Comparison of ENCODE assay signal across 15 cellular contexts in the genomic region with DNA sequence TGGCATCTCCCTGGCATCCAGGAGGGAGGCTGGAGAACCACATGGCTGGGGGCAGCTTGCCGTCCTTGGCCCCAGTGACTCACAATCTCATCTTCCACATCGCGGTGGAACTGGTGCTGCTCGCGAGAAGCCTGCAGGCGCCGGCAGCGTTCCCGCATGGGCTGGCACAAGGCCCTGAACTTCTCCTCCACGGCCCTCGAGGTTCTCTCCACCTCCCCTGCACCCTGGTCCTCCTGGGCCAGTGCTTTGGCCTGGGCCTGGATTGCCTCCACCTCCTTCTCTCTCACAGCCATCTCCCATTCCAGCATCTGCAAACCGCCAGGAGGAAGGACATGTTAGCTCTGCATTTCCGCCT.
"Had no signal": no experiment of that assay in that cellular context is flagged by ENCODE, and none has a peak within 500 bp of the region (broad histone marks: within the 10 kb centered on the region; RNA-seq: fewer than 3 reads in every experiment).

No MANE protein-coding gene starts in this region.

- H3K79me2 ChIP-seq: parathyroid adenoma had no signal

- H3K27ac ChIP-seq: esophagus muscularis mucosa, gastroesophageal sphincter, heart right ventricle, neutrophil, parathyroid adenoma, tibial nerve, vagina had no signal

- H3K36me3 ChIP-seq: breast epithelium, esophagus muscularis mucosa, gastroesophageal sphincter, heart right ventricle, neutrophil had no signal

- H3K27me3 Mint-ChIP-seq: activated CD4-positive, alpha-beta memory T cell treated with anti-CD3 and anti-CD28 coated beads for 36 hours; activated CD4-positive, alpha-beta T cell treated with anti-CD3 and anti-CD28 coated beads for 36 hours; activated naive CD8-positive, alpha-beta T cell treated with anti-CD3 and anti-CD28 coated beads, Interleukin-2, amount 10 ng/mL, durations not matched to agents 7 days and 5 days; naive B cell had no signal

- H2AFZ ChIP-seq: parathyroid adenoma had no signal

- H3K4me3 ChIP-seq: breast epithelium, esophagus muscularis mucosa, gastroesophageal sphincter, heart right ventricle, mucosa of descending colon, tibial nerve, vagina had no signal

- H3K9me3 Mint-ChIP-seq: activated CD4-positive, alpha-beta memory T cell treated with anti-CD3 and anti-CD28 coated beads for 36 hours; activated naive CD8-positive, alpha-beta T cell treated with anti-CD3 and anti-CD28 coated beads, Interleukin-2, amount 10 ng/mL, durations not matched to agents 7 days and 5 days; memory B cell; naive B cell had no signal

- H3K9me3 ChIP-seq: breast epithelium, esophagus muscularis mucosa, mucosa of descending colon, neutrophil, vagina had no signal

- H3K27ac Mint-ChIP-seq: activated CD4-positive, alpha-beta memory T cell treated with anti-CD3 and anti-CD28 coated beads for 36 hours; activated CD4-positive, alpha-beta T cell treated with anti-CD3 and anti-CD28 coated beads for 36 hours; activated naive CD8-positive, alpha-beta T cell treated with anti-CD3 and anti-CD28 coated beads, Interleukin-2, amount 10 ng/mL, durations not matched to agents 7 days and 5 days; memory B cell; T-helper 17 cell had no signal

- H3K36me3 Mint-ChIP-seq: activated CD4-positive, alpha-beta memory T cell treated with anti-CD3 and anti-CD28 coated beads for 36 hours; activated naive CD8-positive, alpha-beta T cell treated with anti-CD3 and anti-CD28 coated beads, Interleukin-2, amount 10 ng/mL, durations not matched to agents 7 days and 5 days; memory B cell had no signal

- H3K4me1 Mint-ChIP-seq: activated CD4-positive, alpha-beta T cell treated with anti-CD3 and anti-CD28 coated beads for 36 hours had no signal

- H3K9ac ChIP-seq: parathyroid adenoma had no signal

- H3K4me1 ChIP-seq: breast epithelium, parathyroid adenoma, tibial nerve had no signal

- H3K4me3 Mint-ChIP-seq: activated CD4-positive, alpha-beta memory T cell treated with anti-CD3 and anti-CD28 coated beads for 36 hours; activated CD4-positive, alpha-beta T cell treated with anti-CD3 and anti-CD28 coated beads for 36 hours; activated naive CD8-positive, alpha-beta T cell treated with anti-CD3 and anti-CD28 coated beads, Interleukin-2, amount 10 ng/mL, durations not matched to agents 7 days and 5 days; memory B cell; naive B cell; T-helper 17 cell had no signal

- H3K27me3 ChIP-seq: breast epithelium, esophagus muscularis mucosa, gastroesophageal sphincter, heart right ventricle, neutrophil, tibial nerve, vagina had no signal
